Comparison of ENCODE assay signal across 25 cellular contexts in genomic region chr16:23229714-23230113, GRCh38. TPM values are rescaled to one million over a fixed set of nuclear protein-coding genes. Genes with fewer than 3 reads are reported as not detected.
"Had no signal": no experiment of that assay in that cellular context is flagged by ENCODE, and none has a peak within 500 bp of the region (broad histone marks: within the 10 kb centered on the region; RNA-seq: fewer than 3 reads in every experiment).

No MANE protein-coding gene starts in this region.

- DNase-seq: dermis blood vessel endothelial cell; endodermal cell; foreskin fibroblast; glutamatergic neuron; islet precursor cell; left ventricle myocardium inferior; lower lobe of right lung; nucleus accumbens; ovary; sigmoid colon; stimulated activated CD4-positive, alpha-beta T cell treated with anti-CD3 and anti-CD28 coated beads, Interleukin-12 subunit alpha, Interleukin-12 subunit beta, amount 100 ng/mL, for 4 hours; stimulated activated naive CD4-positive, alpha-beta T cell; stomach; substantia nigra; trophoblast cell had no signal

- ATAC-seq: gastroesophageal sphincter; lower lobe of right lung; natural killer cell treated with Interleukin-12 subunit alpha and Interleukin-12 subunit beta and Interleukin-15 and Interleukin-18, amount 100 ng/mL, for 72 hours had no signal

- H3K4me3 ChIP-seq: esophagus muscularis mucosa, gastroesophageal sphincter, left ventricle myocardium inferior, lower lobe of right lung, neural progenitor cell, ovary, right atrium auricular region, sigmoid colon, skin epidermis, stomach, thoracic aorta had no signal

- H3K27ac ChIP-seq: esophagus muscularis mucosa, gastroesophageal sphincter, left ventricle myocardium inferior, lower lobe of right lung, neural progenitor cell, ovary, right atrium auricular region, sigmoid colon, skin epidermis, stomach, thoracic aorta had no signal

- H3K36me3 ChIP-seq: esophagus muscularis mucosa, gastroesophageal sphincter, left ventricle myocardium inferior, lower lobe of right lung, neural progenitor cell, ovary, right atrium auricular region, sigmoid colon, stomach, thoracic aorta had no signal

- H3K9me3 ChIP-seq: esophagus muscularis mucosa, gastroesophageal sphincter, left ventricle myocardium inferior, lower lobe of right lung, ovary, right atrium auricular region, sigmoid colon, stomach, thoracic aorta had no signal

- H3K27me3 ChIP-seq: gastroesophageal sphincter, neural progenitor cell, ovary, right atrium auricular region, sigmoid colon, stomach had no signal

- H3K4me1 ChIP-seq: esophagus muscularis mucosa, gastroesophageal sphincter, left ventricle myocardium inferior, lower lobe of right lung, neural progenitor cell, right atrium auricular region, sigmoid colon, stomach had no signal

RNA-seq across cellular contexts. Expression of gene SCNN1G, which starts 47.2 kb away (rescaled TPM):
- total RNA-seq: endothelial cell of umbilical vein; left ventricle myocardium inferior; mesothelial cell of epicardium; natural killer cell treated with Interleukin-12 subunit alpha and Interleukin-12 subunit beta and Interleukin-15 and Interleukin-18, amount 100 ng/mL, for 72 hours; posterior vena cava; right atrium auricular region; thoracic aorta had no signal
- polyA plus RNA-seq: endothelial cell of umbilical vein had no signal
